ENCODE assay signal across 14 cellular contexts in the genomic region with DNA sequence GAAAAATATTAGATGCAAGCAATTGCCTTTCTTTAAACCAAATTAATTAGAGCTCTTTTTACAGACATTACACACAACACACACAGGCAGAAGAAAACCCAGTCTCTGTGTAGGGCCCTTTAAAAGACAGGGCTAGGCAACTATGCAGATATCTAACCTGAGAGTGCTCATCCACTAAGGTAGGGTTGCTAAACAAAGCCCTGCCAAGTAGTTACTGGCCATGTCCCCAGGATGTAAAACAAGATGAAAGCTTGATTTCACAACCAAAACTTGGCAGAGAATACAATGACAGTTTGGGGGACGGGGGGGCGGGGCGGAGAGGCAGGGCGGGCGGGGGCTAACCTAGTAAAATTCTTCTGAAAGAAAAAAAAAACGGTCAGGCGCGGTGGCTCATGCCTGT.
"Had no signal": no experiment of that assay in that cellular context is flagged by ENCODE, and none has a peak within 500 bp of the region (broad histone marks: within the 10 kb centered on the region; RNA-seq: fewer than 3 reads in every experiment).

No MANE protein-coding gene starts in this region.

- H3K36me3 ChIP-seq: neutrophil, spleen, thoracic aorta, WERI-Rb-1 had no signal

- H3K4me3 ChIP-seq: spleen, thoracic aorta had no signal

- H3K9me3 Mint-ChIP-seq: dendritic cell treated with granulocyte-macrophage colony-stimulating factor and Interleukin-4, amounts not matched to agents 40 ng/mL and 50 ng/mL, for 4 days; stimulated activated naive B cell treated with anti-CD40 and anti-IgM and Interleukin-4, amounts not matched to agents 10 μg/mL and 1 μg/mL and 100 μg/mL, for 72 hours had no signal

- H3K4me3 Mint-ChIP-seq: activated naive CD8-positive, alpha-beta T cell; dendritic cell treated with granulocyte-macrophage colony-stimulating factor and Interleukin-4, amounts not matched to agents 40 ng/mL and 50 ng/mL, for 4 days; naive thymus-derived CD8-positive, alpha-beta T cell; stimulated activated naive B cell treated with anti-CD40 and anti-IgM and Interleukin-4, amounts not matched to agents 10 μg/mL and 1 μg/mL and 100 μg/mL, for 72 hours had no signal

- H3K9me3 ChIP-seq: neutrophil, thoracic aorta had no signal

- H3K36me3 Mint-ChIP-seq: activated naive CD8-positive, alpha-beta T cell; naive thymus-derived CD8-positive, alpha-beta T cell; stimulated activated naive B cell treated with anti-CD40 and anti-IgM and Interleukin-4, amounts not matched to agents 10 μg/mL and 1 μg/mL and 100 μg/mL, for 72 hours had no signal

- H3K4me1 ChIP-seq: parathyroid adenoma, spleen had no signal

- H3K27me3 ChIP-seq: neutrophil, spleen had no signal

- H3K4me1 Mint-ChIP-seq: naive thymus-derived CD8-positive, alpha-beta T cell; stimulated activated naive B cell treated with anti-CD40 and anti-IgM and Interleukin-4, amounts not matched to agents 10 μg/mL and 1 μg/mL and 100 μg/mL, for 72 hours had no signal

- H3K27ac ChIP-seq: neutrophil, parathyroid adenoma, spleen, thoracic aorta, WERI-Rb-1 had no signal

- DNase-seq: activated CD4-positive, alpha-beta T cell treated with anti-CD3 and anti-CD28 coated beads for 1 hour; activated CD4-positive, alpha-beta T cell treated with anti-CD3 and anti-CD28 coated beads, Interleukin-2, amount 50 U/mL, for 4 hours; cerebellar nuclear complex; effector CD8-positive, alpha-beta T cell; naive thymus-derived CD8-positive, alpha-beta T cell; spleen; stimulated activated naive B cell treated with anti-CD40 and anti-IgM and Interleukin-4, amounts not matched to agents 10 μg/mL and 1 μg/mL and 100 μg/mL, for 72 hours; WERI-Rb-1 had no signal

- H3K27ac Mint-ChIP-seq: activated naive CD8-positive, alpha-beta T cell; dendritic cell treated with granulocyte-macrophage colony-stimulating factor and Interleukin-4, amounts not matched to agents 40 ng/mL and 50 ng/mL, for 4 days; naive thymus-derived CD8-positive, alpha-beta T cell; stimulated activated naive B cell treated with anti-CD40 and anti-IgM and Interleukin-4, amounts not matched to agents 10 μg/mL and 1 μg/mL and 100 μg/mL, for 72 hours had no signal

- ATAC-seq: esophagus mucosa; naive thymus-derived CD8-positive, alpha-beta T cell; stimulated activated naive B cell treated with anti-CD40 and anti-IgM and Interleukin-4, amounts not matched to agents 10 μg/mL and 1 μg/mL and 100 μg/mL, for 72 hours had no signal

- H3K27me3 Mint-ChIP-seq: activated naive CD8-positive, alpha-beta T cell; dendritic cell treated with granulocyte-macrophage colony-stimulating factor and Interleukin-4, amounts not matched to agents 40 ng/mL and 50 ng/mL, for 4 days; naive thymus-derived CD8-positive, alpha-beta T cell; stimulated activated naive B cell treated with anti-CD40 and anti-IgM and Interleukin-4, amounts not matched to agents 10 μg/mL and 1 μg/mL and 100 μg/mL, for 72 hours had no signal
